ENCODE assay signal across 8 cellular contexts in the genomic region with DNA sequence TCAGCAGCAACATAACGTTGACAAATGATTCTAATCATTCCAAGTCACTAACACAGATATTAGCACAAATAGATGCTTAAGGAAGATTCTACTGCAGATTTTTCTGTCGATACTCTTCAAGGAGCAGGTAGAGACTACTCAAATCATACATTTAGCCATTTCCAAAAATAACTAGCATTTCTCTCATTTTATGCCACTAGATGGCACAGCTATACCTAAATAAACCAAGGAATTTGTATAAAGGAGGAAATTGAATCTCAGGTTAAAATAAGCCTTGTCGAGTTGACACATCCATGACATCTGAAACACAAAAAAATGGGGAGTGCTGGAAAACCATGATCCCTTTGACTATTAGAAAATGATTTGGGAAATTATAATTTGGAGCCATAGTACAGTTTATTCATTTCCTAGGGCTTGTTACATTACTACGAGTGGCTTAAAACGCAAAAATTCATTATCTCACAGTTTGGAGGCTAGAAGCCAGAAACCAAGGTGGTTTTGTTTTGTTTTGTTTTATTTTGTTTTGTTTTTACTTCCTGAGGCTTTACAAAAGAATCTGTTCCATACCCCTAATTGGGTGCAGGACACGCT. TPM values are rescaled to one million over a fixed set of nuclear protein-coding genes. Genes with fewer than 3 reads are reported as not detected.
DNase-seq lines count a peak whose midpoint lies in the region; FAIRE-seq and TF ChIP-seq lines count a peak whose summit lies in the region.

No MANE protein-coding gene starts in this region.

- TF ChIP-seq POLR2A in spleen (IDR thresholded peaks at IDR 0.05) (no peak), GM12891 (IDR thresholded peaks at IDR 0.05; ENCODE audit: low read depth, low read length) (no peak)

- H3K9me3 ChIP-seq in spleen: no peaks in the 10 kb centered on the region

- no peaks in the 10 kb centered on the region for H3K4me1 ChIP-seq in spleen

- DNase-seq in LoVo (ENCODE audit: low spot score) (peak; percentile 47), SK-N-DZ (ENCODE audit: low spot score) (peak; percentile 54), frontal cortex (ENCODE audit: low spot score in 2 of 2) (peak in 1 of 2 donors; percentile 29), spleen (no peak), GM12891 (ENCODE audit: insufficient read length, low spot score) (no peak), islet precursor cell (no peak)
- no peak for DNase-seq in stimulated activated CD4-positive, alpha-beta T cell treated with anti-CD3 and anti-CD28 coated beads, Interleukin-1b, Interleukin-23, amount 100 ng/mL, for 48 hours

- FAIRE-seq in G401.6 (lab: Jason Lieb, UNC) (peak; percentile 98), frontal cortex (lab: Jason Lieb, UNC) (peak; percentile 44), GM12891 (lab: Jason Lieb, UNC) (no peak)

- H3K27ac ChIP-seq in spleen: no peak overlapping the region

- peak in 7 of 11 experiments; percentile 2 to 53 (median 38) for TF ChIP-seq CTCF in spleen (IDR thresholded peaks at IDR 0.05 in 8 of 11, conservative IDR thresholded peaks at IDR 0.05 in 3 of 11)

- WGBS in spleen, 5 donors: 52 to 60% (median 55%) methylated on average over 6 of the region's 6 CpGs

- H3K4me3 ChIP-seq in spleen: no peak overlapping the region

- no peaks in the 10 kb centered on the region for H3K36me3 ChIP-seq in spleen

- intact Hi-C loops in spleen (cut with DNase I; ENCODE audit: low total_unique reads): no loop called here

- no peaks in the 10 kb centered on the region for H3K27me3 ChIP-seq in spleen (replicated peaks in 1 of 7)

TF ChIP-seq in GM12891, 5 proteins besides CTCF, POLR2A, EP300 and RAD21:
- TF ChIP-seq PAX5 (IDR thresholded peaks at IDR 0.05; ENCODE audit: insufficient read depth, low read length, severe bottlenecking) (no peak), POU2F2 (IDR thresholded peaks at IDR 0.05; ENCODE audit: low read depth, low read length) (no peak)

RNA-seq across cellular contexts. Expression of gene STRIT1, which starts 59.5 kb away (rescaled TPM):
- polyA plus RNA-seq in SK-N-DZ (2014; cell fraction: cytosol; rRNA removed): not detected in 2 replicates
- not detected in 2 replicates for polyA plus RNA-seq in SK-N-DZ (2014; cell fraction: nucleus; rRNA removed)
- total RNA-seq in frontal cortex (0.82 TPM), spleen (not detected)
- under 1 TPM in 1 of 3 donors, not detected in 2; 0.43 TPM for polyA plus RNA-seq in spleen
- not detected for polyA plus RNA-seq in GM12891 (2012; ENCODE audit: low read depth, missing spikeins)

Comparison
In these comparisons a context has a peak if more than half of its experiments do, and no peak if none do; other contexts are left out.
1. DNase-seq: peak in LoVo (single experiment) and SK-N-DZ (single experiment); none in spleen (single experiment), stimulated activated CD4-positive, alpha-beta T cell treated with anti-CD3 and anti-CD28 coated beads, Interleukin-1b, Interleukin-23, amount 100 ng/mL, for 48 hours (single experiment), GM12891 (single experiment) and islet precursor cell (single experiment).